16 cellular contexts compared by ENCODE assay signal in genomic region chr12:106941481-106942156, GRCh38.
"Had no signal": no experiment of that assay in that cellular context is flagged by ENCODE, and none has a peak within 500 bp of the region (broad histone marks: within the 10 kb centered on the region; RNA-seq: fewer than 3 reads in every experiment).

No MANE protein-coding gene starts in this region.

- H3K27me3 ChIP-seq: stomach had no signal

- H3K27ac ChIP-seq: heart left ventricle, lower lobe of right lung, stomach had no signal

- H3K36me3 ChIP-seq: heart left ventricle, lower lobe of right lung, stomach had no signal

- ATAC-seq: heart left ventricle, lower lobe of right lung, natural killer cell, right cardiac atrium had no signal

- H3K4me1 ChIP-seq: lower lobe of right lung, stomach had no signal

- DNase-seq: effector CD4-positive, alpha-beta T cell; endodermal cell; foreskin melanocyte; heart left ventricle; hypothalamus; kidney glomerular epithelial cell; lower lobe of right lung; natural killer cell; right cardiac atrium; small intestine; stimulated activated CD4-positive, alpha-beta T cell treated with anti-CD3 and anti-CD28 coated beads, Interleukin-12 subunit alpha, Interleukin-12 subunit beta, amount 100 ng/mL, for 4 hours; stimulated activated naive CD4-positive, alpha-beta T cell; stomach; substantia nigra; trophoblast cell had no signal

- H3K9me3 ChIP-seq: lower lobe of right lung, stomach had no signal

- H3K4me3 ChIP-seq: coronary artery, heart left ventricle, lower lobe of right lung, stomach had no signal
